Comparison of ENCODE assay signal across 8 cellular contexts in the genomic region with DNA sequence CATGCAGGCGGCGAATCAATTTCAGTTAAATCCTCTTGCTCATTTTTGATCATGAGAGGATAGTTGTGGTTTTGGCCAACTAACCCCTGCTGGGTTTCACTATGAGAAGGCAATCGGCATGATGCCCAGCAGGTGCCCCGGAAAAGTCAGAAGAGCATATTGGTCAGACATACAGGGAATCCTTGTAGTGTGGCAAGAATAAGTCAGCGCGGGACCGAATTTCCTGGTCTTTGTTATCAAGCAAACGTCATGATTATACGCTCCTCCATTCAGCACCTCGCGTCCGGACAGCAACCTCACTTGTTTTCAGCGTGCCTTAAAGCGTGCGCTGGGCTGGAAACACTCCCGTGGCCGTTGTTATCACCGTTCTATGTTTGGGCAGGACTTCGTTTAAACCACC. TPM values are rescaled to one million over a fixed set of nuclear protein-coding genes. Genes with fewer than 3 reads are reported as not detected.
DNase-seq lines count a peak whose midpoint lies in the region; ATAC-seq and TF ChIP-seq lines count a peak whose summit lies in the region.

No MANE protein-coding gene starts in this region.

- H3K9me3 ChIP-seq in CD4-positive, alpha-beta memory T cell (ENCODE audit: control insufficient read depth in 1 of 2, low read length in 2 of 2) = no peaks in the 10 kb centered on the region
- H3K9me3 ChIP-seq in HAP-1 = no peaks in the 10 kb centered on the region

- CTCF ChIA-PET in CD4-positive, alpha-beta memory T cell (lab: Charles Lee; ENCODE audit: partially characterized antibody) = no interaction called here

- H3K9me3 Mint-ChIP-seq in CD4-positive, alpha-beta memory T cell = peaks cover 0 to 14% (median 8%) of the 10 kb centered on the region in 8 donors
- H3K9me3 Mint-ChIP-seq in glutamatergic neuron (ENCODE audit: unreplicated experiment) (no peaks in the 10 kb centered on the region), progenitor cell of endocrine pancreas (ENCODE audit: low read depth) (peaks cover 2% of the 10 kb centered on the region)

- no peak for TF ChIP-seq CTCF in glutamatergic neuron (IDR thresholded peaks at IDR 0.05; ENCODE audit: partially characterized antibody, unreplicated experiment)
- no peak for TF ChIP-seq CTCF in progenitor cell of endocrine pancreas (IDR thresholded peaks at IDR 0.05; ENCODE audit: unreplicated experiment)

- no peak overlapping the region for H3K27ac ChIP-seq in CD4-positive, alpha-beta memory T cell (ENCODE audit: low read depth, low read length)

- H3K27me3 Mint-ChIP-seq in CD4-positive, alpha-beta memory T cell = peaks cover 35 to 43% of the 10 kb centered on the region in 2 donors
- peaks cover 11% of the 10 kb centered on the region for H3K27me3 Mint-ChIP-seq in glutamatergic neuron (ENCODE audit: unreplicated experiment)
- H3K27me3 Mint-ChIP-seq in progenitor cell of endocrine pancreas = peaks cover 66% of the 10 kb centered on the region

- no peaks in the 10 kb centered on the region for H3K36me3 Mint-ChIP-seq in CD4-positive, alpha-beta memory T cell
- H3K36me3 Mint-ChIP-seq in glutamatergic neuron (ENCODE audit: unreplicated experiment) (peaks cover 11% of the 10 kb centered on the region), progenitor cell of endocrine pancreas (ENCODE audit: insufficient read depth) (no peaks in the 10 kb centered on the region)

- peaks cover 22% of the 10 kb centered on the region for H3K4me1 ChIP-seq in CD4-positive, alpha-beta memory T cell (ENCODE audit: insufficient read depth, low read length)
- H3K4me1 ChIP-seq in HAP-1 = no peaks in the 10 kb centered on the region

- peaks cover 40% of the 10 kb centered on the region for H3K27me3 ChIP-seq in CD4-positive, alpha-beta memory T cell (ENCODE audit: insufficient read depth, low read length)
- H3K27me3 ChIP-seq in HAP-1 (ENCODE audit: low read depth) = peaks cover 23% of the 10 kb centered on the region

- H3K4me1 Mint-ChIP-seq in CD4-positive, alpha-beta memory T cell = peaks cover 9 to 22% (median 13%) of the 10 kb centered on the region in 4 donors
- H3K4me1 Mint-ChIP-seq in glutamatergic neuron (ENCODE audit: low read depth, unreplicated experiment) (peaks cover 18% of the 10 kb centered on the region), progenitor cell of endocrine pancreas (ENCODE audit: low read depth) (peaks cover 11% of the 10 kb centered on the region)

- no peaks in the 10 kb centered on the region for H3K36me3 ChIP-seq in CD4-positive, alpha-beta memory T cell (ENCODE audit: insufficient read depth, low read length)
- H3K36me3 ChIP-seq in HAP-1 (replicated peaks) = no peaks in the 10 kb centered on the region

- DNase-seq in CD4-positive, alpha-beta memory T cell = peak in 4 of 5 donors; percentile 17 to 63 (median 36)
- DNase-seq in HAP-1 (ENCODE audit: low spot score in 2 of 2) = peak; percentile 28 to 79
- peak; percentile 71 for DNase-seq in NCI-H2227 treated with DMSO at 0.1 percent for 48 hours (lab: John Stamatoyannopoulos, UW)
- DNase-seq in activated T-cell treated with anti-CD3 and anti-CD28 coated beads, Interleukin-2, amount 50 U/mL, for 1 hour = peak; percentile 38
- DNase-seq in glutamatergic neuron = no peak
- peak; percentile 61 for DNase-seq in progenitor cell of endocrine pancreas (ENCODE audit: low spot score, unreplicated experiment)
- no peak for DNase-seq in superior temporal gyrus (ENCODE audit: extremely low spot score)

- intact Hi-C loops in CD4-positive, alpha-beta memory T cell (cut with micrococcal nuclease) = no loop called here

- peak overlapping the region; percentile 5 to 84 (median 65) for H3K4me3 Mint-ChIP-seq in CD4-positive, alpha-beta memory T cell
- peak overlapping the region; percentile 93 for H3K4me3 Mint-ChIP-seq in glutamatergic neuron (ENCODE audit: unreplicated experiment)
- H3K4me3 Mint-ChIP-seq in progenitor cell of endocrine pancreas (ENCODE audit: low read depth) = peak overlapping the region; percentile 2

- POLR2A ChIA-PET in CD4-positive, alpha-beta memory T cell (lab: Charles Lee; ENCODE audit: partially characterized antibody) = no interaction called here

- ATAC-seq in GM21526 (IDR thresholded peaks at IDR 0.05; ENCODE audit: low FRiP score, unreplicated experiment) = no peak

- no peak overlapping the region for H3K4me3 ChIP-seq in CD4-positive, alpha-beta memory T cell (ENCODE audit: low read length in 2 of 2)
- H3K4me3 ChIP-seq in HAP-1 = no peak overlapping the region

- H3K27ac Mint-ChIP-seq in CD4-positive, alpha-beta memory T cell = peak overlapping the region in 1 of 7 donors; percentile 68
- H3K27ac Mint-ChIP-seq in glutamatergic neuron (ENCODE audit: unreplicated experiment) = peak overlapping the region; percentile 83
- peak overlapping the region; percentile 79 for H3K27ac Mint-ChIP-seq in progenitor cell of endocrine pancreas

- in situ Hi-C loops in HAP-1 (cut with MboI; ENCODE audit: low sequenced_read_pairs) = no loop called here

RNA-seq across cellular contexts. Expression of gene TBC1D30, which starts 1.8 kb away (rescaled TPM):
- under 1 TPM; 0.55 to 0.73 TPM for total RNA-seq in CD4-positive, alpha-beta memory T cell
- not detected for polyA plus RNA-seq in CD4-positive, alpha-beta memory T cell
- total RNA-seq in glutamatergic neuron (ENCODE audit: unreplicated experiment) (15.2 TPM), progenitor cell of endocrine pancreas (3.0 and 3.4 TPM in 2 replicates)

Comparison
In these comparisons a context has a peak if more than half of its experiments do, and no peak if none do; other contexts are left out.
1. DNase-seq: peak in CD4-positive, alpha-beta memory T cell (4 of 5), HAP-1 (2 of 2), NCI-H2227 treated with DMSO at 0.1 percent for 48 hours (single experiment), activated T-cell treated with anti-CD3 and anti-CD28 coated beads, Interleukin-2, amount 50 U/mL, for 1 hour (single experiment) and progenitor cell of endocrine pancreas (single experiment); none in glutamatergic neuron (single experiment) and superior temporal gyrus (single experiment).
2. H3K4me3 Mint-ChIP-seq: peak in every context shown above with its lines; median percentile 93 in glutamatergic neuron; 65 in CD4-positive, alpha-beta memory T cell; 2 in progenitor cell of endocrine pancreas.